In the genomic region with DNA sequence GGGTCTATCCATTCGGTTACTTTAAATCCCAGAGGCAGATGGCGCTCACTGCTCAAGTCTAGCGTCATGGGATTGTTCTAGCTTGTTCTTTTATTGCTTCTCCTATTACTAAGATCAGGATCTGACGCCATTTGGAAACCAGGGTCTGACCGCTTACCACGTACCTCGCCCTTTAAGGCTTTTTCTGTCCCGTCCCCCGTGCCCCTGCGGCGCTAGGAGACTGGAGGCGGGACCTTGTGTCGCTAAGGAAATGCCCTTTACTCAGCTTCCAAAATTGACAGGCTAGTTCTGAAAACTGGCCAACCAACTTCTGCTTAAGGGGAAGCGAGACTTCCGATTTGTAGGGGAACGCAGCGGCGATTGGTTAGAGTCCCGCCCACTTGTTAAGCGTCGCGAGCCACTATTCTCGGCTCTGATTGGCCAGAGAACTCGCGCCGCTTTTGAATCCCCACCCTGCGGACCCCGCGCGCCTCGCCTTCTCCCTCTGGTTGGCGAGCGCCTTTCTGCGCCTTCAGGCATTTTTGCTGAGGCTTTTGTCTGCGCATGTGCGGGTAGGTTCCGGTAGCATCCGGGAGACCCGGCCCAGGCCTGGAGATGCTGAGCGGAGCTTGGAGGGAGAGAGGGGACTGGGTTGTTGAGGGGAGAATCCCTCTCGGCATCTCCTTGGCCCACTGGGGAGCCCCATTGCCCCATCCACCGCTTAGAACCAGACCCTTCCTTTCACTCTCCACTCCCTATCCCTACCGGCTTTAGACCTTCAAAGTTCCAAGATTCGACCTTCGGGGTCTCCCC, we compare ENCODE assay signal across 8 cellular contexts. TPM values are rescaled to one million over a fixed set of nuclear protein-coding genes. Genes with fewer than 3 reads are reported as not detected.
DNase-seq lines count a peak whose midpoint lies in the region; ATAC-seq, FAIRE-seq and TF ChIP-seq lines count a peak whose summit lies in the region.

No MANE protein-coding gene starts in this region.

- intact Hi-C loops in left ventricle myocardium superior (cut with micrococcal nuclease) = no loop called here

- H3K9me3 Mint-ChIP-seq in progenitor cell of endocrine pancreas (ENCODE audit: low read depth) = no peaks in the 10 kb centered on the region

- H3K36me3 Mint-ChIP-seq in progenitor cell of endocrine pancreas (ENCODE audit: insufficient read depth) = no peaks in the 10 kb centered on the region

- H3K27ac Mint-ChIP-seq in progenitor cell of endocrine pancreas = peak overlapping the region; percentile 94

- H3K4me1 Mint-ChIP-seq in progenitor cell of endocrine pancreas (ENCODE audit: low read depth) = peaks cover 10% of the 10 kb centered on the region

- peak; percentile 27; the same call in 1 of the 2 replicates for TF ChIP-seq POLR2A in H54 (IDR thresholded peaks at IDR 0.05; ENCODE audit: low read depth, low read length)

- DNase-seq in H54 (ENCODE audit: insufficient read length, low spot score) = peak; percentile 75
- DNase-seq in LoVo (ENCODE audit: low spot score) = peak; percentile 84
- DNase-seq in T-helper 1 cell = peak; percentile 69 to 99 (median 80)
- DNase-seq in amniotic stem cell (lab: John Stamatoyannopoulos, UW) = peak; percentile 96
- DNase-seq in left ventricle myocardium superior = peak; percentile 91
- DNase-seq in progenitor cell of endocrine pancreas (ENCODE audit: low spot score, unreplicated experiment) = peak; percentile 83
- peak; percentile 93 for DNase-seq in ureter (ENCODE audit: low spot score)

- peak overlapping the region; percentile 79 for H3K4me3 Mint-ChIP-seq in progenitor cell of endocrine pancreas (ENCODE audit: low read depth)

- peak; percentile 99 for FAIRE-seq in G401.6 (lab: Jason Lieb, UNC)
- peak; percentile 85 for FAIRE-seq in H54 (lab: Jason Lieb, UNC)

- peak; percentile 99 for ATAC-seq in left ventricle myocardium superior

- no peak for TF ChIP-seq CTCF in progenitor cell of endocrine pancreas (IDR thresholded peaks at IDR 0.05; ENCODE audit: unreplicated experiment)

- H3K27me3 Mint-ChIP-seq in progenitor cell of endocrine pancreas = no peaks in the 10 kb centered on the region

RNA-seq across cellular contexts. Expression of gene C19orf84, which starts 3.9 kb away (rescaled TPM):
- total RNA-seq in left ventricle myocardium superior = not detected
- total RNA-seq in progenitor cell of endocrine pancreas = 0.53 and 0.98 TPM in 2 replicates
- total RNA-seq in ureter = not detected

RNA-seq across cellular contexts. Expression of gene LIM2, which starts 6.5 kb away (rescaled TPM):
- total RNA-seq in left ventricle myocardium superior (not detected), progenitor cell of endocrine pancreas (not detected in 2 replicates), ureter (not detected)

RNA-seq across cellular contexts. Expression of gene NKG7, which starts 21.8 kb away (rescaled TPM):
- total RNA-seq in left ventricle myocardium superior (0.99 TPM), progenitor cell of endocrine pancreas (not detected in 2 replicates), ureter (1.7 TPM)

RNA-seq across cellular contexts. Expression of gene SIGLEC10, which starts 23.2 kb away (rescaled TPM):
- total RNA-seq in left ventricle myocardium superior (0.40 TPM), progenitor cell of endocrine pancreas (not detected in 2 replicates), ureter (14.0 TPM)

RNA-seq across cellular contexts. Expression of gene CLDND2, which starts 25.4 kb away (rescaled TPM):
- total RNA-seq in left ventricle myocardium superior (not detected), progenitor cell of endocrine pancreas (0.73 and 1.4 TPM in 2 replicates), ureter (1.7 TPM)

Comparison
In these comparisons a context has a peak if more than half of its experiments do, and no peak if none do; other contexts are left out.
1. Peak in every context shown above with its lines: DNase-seq and ATAC-seq.